In genomic region chr7:92095424-92095823, GRCh38 we compare ENCODE assay signal across 20 cellular contexts. TPM values are rescaled to one million over a fixed set of nuclear protein-coding genes. Genes with fewer than 3 reads are reported as not detected.
DNase-seq lines count a peak whose midpoint lies in the region; ATAC-seq and TF ChIP-seq lines count a peak whose summit lies in the region.
"Had no signal": no experiment of that assay in that cellular context is flagged by ENCODE, and none has a peak within 500 bp of the region (broad histone marks: within the 10 kb centered on the region; RNA-seq: fewer than 3 reads in every experiment).

No MANE protein-coding gene starts in this region.

- WGBS in GM23248 (ENCODE audit: low coverage in 1 of 2, low lambda C conversion rate in 2 of 2, missing lambda C conversion rate in 2 of 2), 2 experiments: 97 to 98% methylated on average over 2 of the region's 2 CpGs

- H3K36me3 ChIP-seq in right atrium auricular region (peaks cover 79% of the 10 kb centered on the region), upper lobe of right lung (peaks cover 86% of the 10 kb centered on the region), GM23248 (ENCODE audit: low read depth) (peaks cover 41% of the 10 kb centered on the region)

- H3K27ac ChIP-seq in right atrium auricular region (no peak overlapping the region), upper lobe of right lung (no peak overlapping the region), GM23248 (no peak overlapping the region)

- H3K4me1 ChIP-seq in right atrium auricular region (peaks cover 0 to 5% of the 10 kb centered on the region in 2 donors), upper lobe of right lung (no peaks in the 10 kb centered on the region), GM23248 (ENCODE audit: insufficient read depth) (no peaks in the 10 kb centered on the region; the same call in 1 of the 2 replicates)

- no peaks in the 10 kb centered on the region for H3K9me2 ChIP-seq in GM23248 (ENCODE audit: insufficient read depth)

- no peak overlapping the region for H3K4me3 ChIP-seq in right atrium auricular region
- no peak overlapping the region for H3K4me3 ChIP-seq in upper lobe of right lung
- no peak overlapping the region for H3K4me3 ChIP-seq in GM23248
- H3K4me3 ChIP-seq: GM12878 had no signal

- H3K79me2 ChIP-seq in GM23248 (ENCODE audit: insufficient read depth): no peaks in the 10 kb centered on the region

- DNase-seq in Right ventricle myocardium superior (no peak), right atrium auricular region (ENCODE audit: low spot score) (no peak), NOMO-1 (lab: John Stamatoyannopoulos, UW; ENCODE audit: unreplicated experiment in 2 of 2) (peak; percentile 84 to 97), left colon (no peak), upper lobe of right lung (no peak), DMS53 (lab: John Stamatoyannopoulos, UW) (no peak), GM23248 (no peak), DMS 273 treated with DMSO at 0.1 percent for 48 hours (lab: John Stamatoyannopoulos, UW) (no peak)
- DNase-seq: DMS79 treated with DMSO at 0.1 percent for 48 hours, H9, HFFc6, Karpas-422, NCI-H1092 treated with DMSO at 0.1 percent for 48 hours, NCI-H1436 treated with DMSO at 0.1 percent for 48 hours, NCI-H1930, NCI-H226, NCI-H510A treated with DMSO at 0.1 percent for 48 hours, NCI-H82 had no signal

- H3K9ac ChIP-seq in GM23248: no peak overlapping the region

- in situ Hi-C loops in GM23248 (cut with MboI): no loop called here

- intact Hi-C loops in Right ventricle myocardium superior (cut with DNase I): no loop called here
- intact Hi-C loops in left colon (cut with DNase I, micrococcal nuclease): no loop called here
- intact Hi-C loops in upper lobe of right lung (cut with DNase I): no loop called here

- ATAC-seq in Right ventricle myocardium superior (ENCODE audit: poor library complexity): peak; percentile 39
- peak; percentile 52 for ATAC-seq in left colon
- ATAC-seq in upper lobe of right lung: peak; percentile 80
- ATAC-seq: GM12878, Panc1 had no signal

- no peaks in the 10 kb centered on the region for H4K20me1 ChIP-seq in GM23248 (ENCODE audit: insufficient read depth)

- no peaks in the 10 kb centered on the region for H3K27me3 ChIP-seq in right atrium auricular region
- H3K27me3 ChIP-seq in upper lobe of right lung: no peaks in the 10 kb centered on the region
- H3K27me3 ChIP-seq in GM23248 (replicated peaks; ENCODE audit: insufficient read depth): no peaks in the 10 kb centered on the region

- no peak overlapping the region for H2AFZ ChIP-seq in GM23248

- no peaks in the 10 kb centered on the region for H3F3A ChIP-seq in GM23248 (ENCODE audit: insufficient read depth)

- no peak overlapping the region for H3K4me2 ChIP-seq in GM23248 (ENCODE audit: unreplicated experiment)

- TF ChIP-seq CTCF in right atrium auricular region (IDR thresholded peaks at IDR 0.05) (no peak), upper lobe of right lung (IDR thresholded peaks at IDR 0.05) (no peak)

- H3K9me3 ChIP-seq in right atrium auricular region (no peaks in the 10 kb centered on the region), upper lobe of right lung (no peaks in the 10 kb centered on the region), GM23248 (ENCODE audit: low read depth) (no peaks in the 10 kb centered on the region)

RNA-seq across cellular contexts. Expression of gene CYP51A1, which starts 38.9 kb away (rescaled TPM):
- total RNA-seq in Right ventricle myocardium superior (16.0 TPM), right atrium auricular region (10 to 100 TPM; 23.0 to 31.2 TPM), left colon (100 to 1,000 TPM; 152 to 255 TPM), upper lobe of right lung (175 TPM)
- total RNA-seq in GM23248 (2014; rRNA removed; shearing (Covaris generic)): 64.6 and 67.8 TPM in 2 replicates
- polyA plus RNA-seq in GM23248 (2016; fragmentation: Nextera tagmentation; extraction: Ambion mirVana): 65.6 and 67.2 TPM in 2 replicates

Comparison
In these comparisons a context has a peak if more than half of its experiments do, and no peak if none do; other contexts are left out.
1. DNase-seq: peak in NOMO-1 (2 of 2); none in Right ventricle myocardium superior (single experiment), right atrium auricular region (single experiment), left colon (0 of 2), upper lobe of right lung (single experiment), DMS53 (single experiment), GM23248 (single experiment) and DMS 273 treated with DMSO at 0.1 percent for 48 hours (single experiment).
2. Peak in every context shown above with its lines, with median percentiles within 50 percentile points of each other: ATAC-seq.